ENCODE assay signal across 8 cellular contexts in genomic region chr10:119199231-119199992, GRCh38.
DNase-seq lines count a peak whose midpoint lies in the region; ATAC-seq and TF ChIP-seq lines count a peak whose summit lies in the region.

No MANE protein-coding gene starts in this region.

- ATAC-seq in GM21367 (IDR thresholded peaks at IDR 0.05; ENCODE audit: unreplicated experiment): no peak

- H3K9me2 ChIP-seq in SU-DHL-6 (replicated peaks; ENCODE audit: insufficient read depth, low read length): no peaks in the 10 kb centered on the region

- no peaks in the 10 kb centered on the region for H3K27me3 ChIP-seq in SU-DHL-6 (ENCODE audit: low read length)

- no peaks in the 10 kb centered on the region for H3K36me3 ChIP-seq in SU-DHL-6 (ENCODE audit: low read length)

- H3K27ac ChIP-seq in SU-DHL-6 (ENCODE audit: low read depth, low read length): no peak overlapping the region

- H3K9ac ChIP-seq in SU-DHL-6 (ENCODE audit: low read length): no peak overlapping the region

- no peaks in the 10 kb centered on the region for H4K20me1 ChIP-seq in SU-DHL-6 (ENCODE audit: low read depth, low read length)

- no peaks in the 10 kb centered on the region for H3F3A ChIP-seq in SU-DHL-6 (ENCODE audit: insufficient read depth)

- H3K4me3 ChIP-seq in LNCaP clone FGC (ENCODE audit: low read depth, low read length): no peak overlapping the region
- no peak overlapping the region for H3K4me3 ChIP-seq in SU-DHL-6 (ENCODE audit: insufficient read depth, low read length, poor library complexity, severe bottlenecking)
- no peak overlapping the region for H3K4me3 ChIP-seq in cardiac fibroblast (replicated peaks in 1 of 2; ENCODE audit: low read depth in 2 of 2, low read length in 2 of 2)

- no peak overlapping the region for H2AFZ ChIP-seq in SU-DHL-6 (ENCODE audit: low read depth, low read length, severe bottlenecking)

- no peak overlapping the region for H3K4me2 ChIP-seq in SU-DHL-6 (ENCODE audit: low read depth, low read length, poor library complexity, severe bottlenecking)

- DNase-seq in Ammon's horn (ENCODE audit: low spot score) (peak; percentile 94), GM13977 (ENCODE audit: low spot score) (peak; percentile 63), LNCaP clone FGC (ENCODE audit: low read depth) (peak; percentile 47), cardiac fibroblast (ENCODE audit: low read depth in 2 of 2) (peak; percentile 90 to 93), islet precursor cell (peak; percentile 89)
- DNase-seq in stimulated activated CD4-positive, alpha-beta T cell treated with anti-CD3 and anti-CD28 coated beads, Interleukin-12 subunit alpha, Interleukin-12 subunit beta, amount 100 ng/mL, for 4 hours: peak; percentile 21

- in situ Hi-C loops in GM13977 (cut with MboI; ENCODE audit: low pct_unique_long_range_greater_than_20kb, low sequenced_read_pairs, unreplicated experiment): no loop called here

- no peaks in the 10 kb centered on the region for H3K9me3 ChIP-seq in SU-DHL-6 (ENCODE audit: insufficient read depth, low read length)

- no peaks in the 10 kb centered on the region for H3K79me2 ChIP-seq in SU-DHL-6 (ENCODE audit: insufficient read depth, low read length)

- TF ChIP-seq CTCF in GM13977 (IDR thresholded peaks at IDR 0.05; ENCODE audit: extremely low read depth, insufficient read depth, missing control alignments): peak; percentile 79
- TF ChIP-seq CTCF in LNCaP clone FGC (IDR thresholded peaks at IDR 0.05; ENCODE audit: control insufficient read depth, extremely low read depth, insufficient read depth): peak; percentile 97
- TF ChIP-seq CTCF in SU-DHL-6 (IDR thresholded peaks at IDR 0.05; ENCODE audit: insufficient read depth, low read length, poor library complexity, severe bottlenecking): peak; percentile 23
- TF ChIP-seq CTCF in cardiac fibroblast (IDR thresholded peaks at IDR 0.05; ENCODE audit: low read depth, low read length): peak; percentile 86

Comparison
In these comparisons a context has a peak if more than half of its experiments do, and no peak if none do; other contexts are left out.
1. DNase-seq: peak in every context shown above with its lines; median percentile 94 in Ammon's horn; 92 in cardiac fibroblast; 89 in islet precursor cell; 63 in GM13977; 47 in LNCaP clone FGC; 21 in stimulated activated CD4-positive, alpha-beta T cell treated with anti-CD3 and anti-CD28 coated beads, Interleukin-12 subunit alpha, Interleukin-12 subunit beta, amount 100 ng/mL, for 4 hours.
2. CTCF ChIP-seq: peak in every context shown above with its lines; median percentile 97 in LNCaP clone FGC; 86 in cardiac fibroblast; 79 in GM13977; 23 in SU-DHL-6.